In genomic region chr12:76049575-76050251, GRCh38 we compare ENCODE assay signal across 19 cellular contexts. TPM values are rescaled to one million over a fixed set of nuclear protein-coding genes. Genes with fewer than 3 reads are reported as not detected.
A peak's percentile ranks its signal among the peaks of the same experiment; 100 is the strongest.
DNase-seq lines count a peak whose midpoint lies in the region; ATAC-seq lines count a peak whose summit lies in the region.
"Had no signal": no experiment of that assay in that cellular context is flagged by ENCODE, and none has a peak within 500 bp of the region (broad histone marks: within the 10 kb centered on the region; RNA-seq: fewer than 3 reads in every experiment).

No MANE protein-coding gene starts in this region.

- CTCF ChIA-PET in activated naive CD4-positive, alpha-beta T cell treated with anti-CD3 and anti-CD28 coated beads for 36 hours (lab: Charles Lee), result interaction anchor here (0.5 to 1.5 kb wide), 5 partner anchors 13 to 438 kb away, joined by 3 to 9 read pairs (median 5); no protein-coding TSS in a partner anchor
- CTCF ChIA-PET in activated naive CD4-positive, alpha-beta T cell treated with anti-CD3 and anti-CD28 coated beads, Interleukin-2, amount 10 ng/mL, durations not matched to agents 7 days and 5 days (lab: Charles Lee), result no interaction called here

- H3K27me3 Mint-ChIP-seq in activated naive CD4-positive, alpha-beta T cell treated with anti-CD3 and anti-CD28 coated beads for 36 hours (ENCODE audit: low read depth), result no peaks in the 10 kb centered on the region
- H3K27me3 Mint-ChIP-seq in activated naive CD4-positive, alpha-beta T cell treated with anti-CD3 and anti-CD28 coated beads, Interleukin-2, amount 10 ng/mL, durations not matched to agents 7 days and 5 days, result no peaks in the 10 kb centered on the region
- no peaks in the 10 kb centered on the region for H3K27me3 Mint-ChIP-seq in activated naive CD8-positive, alpha-beta T cell treated with anti-CD3 and anti-CD28 coated beads for 36 hours
- no peaks in the 10 kb centered on the region for H3K27me3 Mint-ChIP-seq in stimulated activated memory B cell treated with anti-CD40 and anti-IgM and Interleukin-4, amounts not matched to agents 10 μg/mL and 1 μg/mL and 100 μg/mL, for 72 hours
- H3K27me3 Mint-ChIP-seq: B cell had no signal

- no peaks in the 10 kb centered on the region for H3K9me3 Mint-ChIP-seq in activated naive CD4-positive, alpha-beta T cell treated with anti-CD3 and anti-CD28 coated beads for 36 hours
- H3K9me3 Mint-ChIP-seq in activated naive CD4-positive, alpha-beta T cell treated with anti-CD3 and anti-CD28 coated beads, Interleukin-2, amount 10 ng/mL, durations not matched to agents 7 days and 5 days, result no peaks in the 10 kb centered on the region
- H3K9me3 Mint-ChIP-seq in activated naive CD8-positive, alpha-beta T cell treated with anti-CD3 and anti-CD28 coated beads for 36 hours, result no peaks in the 10 kb centered on the region
- no peaks in the 10 kb centered on the region for H3K9me3 Mint-ChIP-seq in stimulated activated memory B cell treated with anti-CD40 and anti-IgM and Interleukin-4, amounts not matched to agents 10 μg/mL and 1 μg/mL and 100 μg/mL, for 72 hours

- no peak for ATAC-seq in GM21528 (IDR thresholded peaks at IDR 0.05; ENCODE audit: low FRiP score, unreplicated experiment)
- no peak for ATAC-seq in stimulated activated memory B cell treated with anti-CD40 and anti-IgM and Interleukin-4, amounts not matched to agents 10 μg/mL and 1 μg/mL and 100 μg/mL, for 72 hours
- ATAC-seq: K562 had no signal

- H3K36me3 Mint-ChIP-seq in activated naive CD4-positive, alpha-beta T cell treated with anti-CD3 and anti-CD28 coated beads for 36 hours (ENCODE audit: low read depth), result peaks cover 39% of the 10 kb centered on the region
- H3K36me3 Mint-ChIP-seq in activated naive CD4-positive, alpha-beta T cell treated with anti-CD3 and anti-CD28 coated beads, Interleukin-2, amount 10 ng/mL, durations not matched to agents 7 days and 5 days, result peaks cover 40% of the 10 kb centered on the region
- H3K36me3 Mint-ChIP-seq in activated naive CD8-positive, alpha-beta T cell treated with anti-CD3 and anti-CD28 coated beads for 36 hours, result peaks cover 35% of the 10 kb centered on the region
- peaks cover 42% of the 10 kb centered on the region for H3K36me3 Mint-ChIP-seq in stimulated activated memory B cell treated with anti-CD40 and anti-IgM and Interleukin-4, amounts not matched to agents 10 μg/mL and 1 μg/mL and 100 μg/mL, for 72 hours

- no peak overlapping the region for H3K4me3 Mint-ChIP-seq in activated naive CD4-positive, alpha-beta T cell treated with anti-CD3 and anti-CD28 coated beads for 36 hours
- no peak overlapping the region for H3K4me3 Mint-ChIP-seq in activated naive CD4-positive, alpha-beta T cell treated with anti-CD3 and anti-CD28 coated beads, Interleukin-2, amount 10 ng/mL, durations not matched to agents 7 days and 5 days
- H3K4me3 Mint-ChIP-seq in activated naive CD8-positive, alpha-beta T cell treated with anti-CD3 and anti-CD28 coated beads for 36 hours, result no peak overlapping the region
- no peak overlapping the region for H3K4me3 Mint-ChIP-seq in stimulated activated memory B cell treated with anti-CD40 and anti-IgM and Interleukin-4, amounts not matched to agents 10 μg/mL and 1 μg/mL and 100 μg/mL, for 72 hours
- H3K4me3 Mint-ChIP-seq: B cell had no signal

- peak; percentile 12 for DNase-seq in NCI-H2029 (lab: John Stamatoyannopoulos, UW)
- DNase-seq in NCI-H2029 treated with DMSO at 0.1 percent for 48 hours (lab: John Stamatoyannopoulos, UW), result no peak
- no peak for DNase-seq in activated naive CD4-positive, alpha-beta T cell treated with anti-CD3 and anti-CD28 coated beads for 36 hours
- DNase-seq in activated naive CD4-positive, alpha-beta T cell treated with anti-CD3 and anti-CD28 coated beads, Interleukin-2, amount 10 ng/mL, durations not matched to agents 7 days and 5 days, result no peak
- no peak for DNase-seq in activated naive CD8-positive, alpha-beta T cell treated with anti-CD3 and anti-CD28 coated beads for 36 hours
- DNase-seq in activated effector memory CD4-positive, alpha-beta T cell treated with Interleukin-2 at 50 U/mL for 16 hours, result no peak
- DNase-seq: 8988T, COR-L47, EL, GOT3, NCI-H1105, NCI-H2107, NCI-H524, NCI-H82, SIG-M5 had no signal

- H3K4me1 Mint-ChIP-seq in activated naive CD4-positive, alpha-beta T cell treated with anti-CD3 and anti-CD28 coated beads for 36 hours (ENCODE audit: low read depth), result peaks cover 3% of the 10 kb centered on the region
- H3K4me1 Mint-ChIP-seq in activated naive CD4-positive, alpha-beta T cell treated with anti-CD3 and anti-CD28 coated beads, Interleukin-2, amount 10 ng/mL, durations not matched to agents 7 days and 5 days, result no peaks in the 10 kb centered on the region
- H3K4me1 Mint-ChIP-seq in activated naive CD8-positive, alpha-beta T cell treated with anti-CD3 and anti-CD28 coated beads for 36 hours, result peaks cover 4% of the 10 kb centered on the region
- H3K4me1 Mint-ChIP-seq in stimulated activated memory B cell treated with anti-CD40 and anti-IgM and Interleukin-4, amounts not matched to agents 10 μg/mL and 1 μg/mL and 100 μg/mL, for 72 hours, result no peaks in the 10 kb centered on the region
- H3K4me1 Mint-ChIP-seq: B cell had no signal

- intact Hi-C loops in activated naive CD4-positive, alpha-beta T cell treated with anti-CD3 and anti-CD28 coated beads for 36 hours (cut with micrococcal nuclease), result no loop called here

- peak overlapping the region; percentile 50 for H3K27ac Mint-ChIP-seq in activated naive CD4-positive, alpha-beta T cell treated with anti-CD3 and anti-CD28 coated beads for 36 hours
- no peak overlapping the region for H3K27ac Mint-ChIP-seq in activated naive CD4-positive, alpha-beta T cell treated with anti-CD3 and anti-CD28 coated beads, Interleukin-2, amount 10 ng/mL, durations not matched to agents 7 days and 5 days
- H3K27ac Mint-ChIP-seq in activated naive CD8-positive, alpha-beta T cell treated with anti-CD3 and anti-CD28 coated beads for 36 hours, result peak overlapping the region; percentile 1
- no peak overlapping the region for H3K27ac Mint-ChIP-seq in stimulated activated memory B cell treated with anti-CD40 and anti-IgM and Interleukin-4, amounts not matched to agents 10 μg/mL and 1 μg/mL and 100 μg/mL, for 72 hours
- H3K27ac Mint-ChIP-seq: B cell had no signal

RNA-seq across cellular contexts. Expression of gene PHLDA1, which starts 18.1 kb away (rescaled TPM):
- 1 to 10 TPM; 2.7 to 2.8 TPM for total RNA-seq in activated naive CD4-positive, alpha-beta T cell treated with anti-CD3 and anti-CD28 coated beads for 36 hours
- 10 to 100 TPM; 41.5 to 41.9 TPM for total RNA-seq in activated naive CD8-positive, alpha-beta T cell treated with anti-CD3 and anti-CD28 coated beads for 36 hours

RNA-seq across cellular contexts. Expression of gene NAP1L1, which starts 34.8 kb away (rescaled TPM):
- 1,000 to 10,000 TPM; 1,078 to 1,092 TPM for total RNA-seq in activated naive CD4-positive, alpha-beta T cell treated with anti-CD3 and anti-CD28 coated beads for 36 hours
- 1,000 to 10,000 TPM; 1,148 to 1,176 TPM for total RNA-seq in activated naive CD8-positive, alpha-beta T cell treated with anti-CD3 and anti-CD28 coated beads for 36 hours

Comparison
In these comparisons a context has a peak if more than half of its experiments do, and no peak if none do; other contexts are left out.
1. H3K27ac Mint-ChIP-seq: peak in activated naive CD4-positive, alpha-beta T cell treated with anti-CD3 and anti-CD28 coated beads for 36 hours (single experiment) and activated naive CD8-positive, alpha-beta T cell treated with anti-CD3 and anti-CD28 coated beads for 36 hours (single experiment); none in activated naive CD4-positive, alpha-beta T cell treated with anti-CD3 and anti-CD28 coated beads, Interleukin-2, amount 10 ng/mL, durations not matched to agents 7 days and 5 days (single experiment) and stimulated activated memory B cell treated with anti-CD40 and anti-IgM and Interleukin-4, amounts not matched to agents 10 μg/mL and 1 μg/mL and 100 μg/mL, for 72 hours (single experiment).
2. RNA of gene PHLDA1, which starts 18.1 kb away (total RNA-seq): 41.5 to 41.9 TPM in activated naive CD8-positive, alpha-beta T cell treated with anti-CD3 and anti-CD28 coated beads for 36 hours; 2.7 to 2.8 TPM in activated naive CD4-positive, alpha-beta T cell treated with anti-CD3 and anti-CD28 coated beads for 36 hours; every median in the first group is over 10 times any median in the second.